In the genomic region with DNA sequence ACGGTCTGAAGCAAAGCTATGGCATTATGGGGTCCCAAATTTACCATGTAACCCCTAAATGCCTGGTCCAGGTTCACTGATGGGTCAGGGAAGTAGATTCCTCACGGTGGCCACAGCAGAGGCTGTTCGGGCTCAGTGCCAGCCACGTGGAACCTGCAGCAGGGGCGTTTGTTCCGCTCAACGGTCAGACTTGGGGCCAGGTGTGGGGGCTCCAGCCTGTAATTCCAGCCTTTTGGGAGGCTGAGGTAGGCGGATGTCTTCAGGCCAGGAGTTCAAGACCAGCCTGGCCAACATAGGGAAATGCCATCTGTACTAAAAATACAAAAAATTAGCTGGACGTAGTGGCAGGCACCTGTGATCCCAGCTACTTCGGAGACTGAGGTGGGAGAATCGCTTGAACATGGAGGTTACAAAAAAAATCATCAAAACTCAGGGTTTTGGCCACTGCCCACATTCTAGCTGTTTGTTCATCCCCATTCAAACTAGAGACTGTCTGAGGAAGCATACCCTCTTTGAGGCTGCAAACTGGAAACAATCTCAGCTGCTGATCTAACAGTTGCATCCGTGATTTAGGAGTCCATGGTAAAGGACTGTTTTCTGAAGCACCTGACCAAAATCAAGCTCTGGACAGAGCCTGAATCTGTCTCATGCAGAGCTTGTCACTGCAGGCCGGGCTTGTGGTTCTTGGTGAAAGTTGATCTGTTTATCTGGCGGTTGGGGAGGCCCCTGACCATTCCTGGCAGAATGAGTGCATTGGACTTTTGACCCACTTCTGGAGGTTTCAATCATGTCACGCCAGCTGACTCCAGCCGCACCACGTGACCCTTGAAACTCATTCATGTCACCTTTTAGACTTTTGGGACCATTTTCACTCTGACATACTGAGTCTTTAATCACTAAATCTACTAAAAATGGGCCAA, we compare ENCODE assay signal across 1 cellular context.
TF ChIP-seq lines count a peak whose summit lies in the region.

No MANE protein-coding gene starts in this region.

TF ChIP-seq in GM12878, 131 proteins besides CTCF, POLR2A, EP300 and RAD21 (continued from another document and continues in another):
- TF ChIP-seq, protein P1, sequence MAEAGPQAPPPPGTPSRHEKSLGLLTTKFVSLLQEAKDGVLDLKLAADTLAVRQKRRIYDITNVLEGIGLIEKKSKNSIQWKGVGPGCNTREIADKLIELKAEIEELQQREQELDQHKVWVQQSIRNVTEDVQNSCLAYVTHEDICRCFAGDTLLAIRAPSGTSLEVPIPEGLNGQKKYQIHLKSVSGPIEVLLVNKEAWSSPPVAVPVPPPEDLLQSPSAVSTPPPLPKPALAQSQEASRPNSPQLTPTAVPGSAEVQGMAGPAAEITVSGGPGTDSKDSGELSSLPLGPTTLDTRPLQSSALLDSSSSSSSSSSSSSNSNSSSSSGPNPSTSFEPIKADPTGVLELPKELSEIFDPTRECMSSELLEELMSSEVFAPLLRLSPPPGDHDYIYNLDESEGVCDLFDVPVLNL (IDR thresholded peaks at IDR 0.05; ENCODE audit: low read depth, low read length), result no peak
- TF ChIP-seq, protein P2, sequence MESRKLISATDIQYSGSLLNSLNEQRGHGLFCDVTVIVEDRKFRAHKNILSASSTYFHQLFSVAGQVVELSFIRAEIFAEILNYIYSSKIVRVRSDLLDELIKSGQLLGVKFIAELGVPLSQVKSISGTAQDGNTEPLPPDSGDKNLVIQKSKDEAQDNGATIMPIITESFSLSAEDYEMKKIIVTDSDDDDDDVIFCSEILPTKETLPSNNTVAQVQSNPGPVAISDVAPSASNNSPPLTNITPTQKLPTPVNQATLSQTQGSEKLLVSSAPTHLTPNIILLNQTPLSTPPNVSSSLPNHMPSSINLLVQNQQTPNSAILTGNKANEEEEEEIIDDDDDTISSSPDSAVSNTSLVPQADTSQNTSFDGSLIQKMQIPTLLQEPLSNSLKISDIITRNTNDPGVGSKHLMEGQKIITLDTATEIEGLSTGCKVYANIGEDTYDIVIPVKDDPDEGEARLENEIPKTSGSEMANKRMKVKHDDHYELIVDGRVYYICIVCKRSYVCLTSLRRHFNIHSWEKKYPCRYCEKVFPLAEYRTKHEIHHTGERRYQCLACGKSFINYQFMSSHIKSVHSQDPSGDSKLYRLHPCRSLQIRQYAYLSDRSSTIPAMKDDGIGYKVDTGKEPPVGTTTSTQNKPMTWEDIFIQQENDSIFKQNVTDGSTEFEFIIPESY (IDR thresholded peaks at IDR 0.05), result no peak
- TF ChIP-seq, protein P3, sequence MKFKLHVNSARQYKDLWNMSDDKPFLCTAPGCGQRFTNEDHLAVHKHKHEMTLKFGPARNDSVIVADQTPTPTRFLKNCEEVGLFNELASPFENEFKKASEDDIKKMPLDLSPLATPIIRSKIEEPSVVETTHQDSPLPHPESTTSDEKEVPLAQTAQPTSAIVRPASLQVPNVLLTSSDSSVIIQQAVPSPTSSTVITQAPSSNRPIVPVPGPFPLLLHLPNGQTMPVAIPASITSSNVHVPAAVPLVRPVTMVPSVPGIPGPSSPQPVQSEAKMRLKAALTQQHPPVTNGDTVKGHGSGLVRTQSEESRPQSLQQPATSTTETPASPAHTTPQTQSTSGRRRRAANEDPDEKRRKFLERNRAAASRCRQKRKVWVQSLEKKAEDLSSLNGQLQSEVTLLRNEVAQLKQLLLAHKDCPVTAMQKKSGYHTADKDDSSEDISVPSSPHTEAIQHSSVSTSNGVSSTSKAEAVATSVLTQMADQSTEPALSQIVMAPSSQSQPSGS (IDR thresholded peaks at IDR 0.05; ENCODE audit: low read length), result no peak
- TF ChIP-seq POU2F2 (IDR thresholded peaks at IDR 0.05; ENCODE audit: borderline replicate concordance, low read depth, low read length) (no peak), MTA2 (IDR thresholded peaks at IDR 0.05; ENCODE audit: low read depth) (peak; percentile 66), SUPT20H (IDR thresholded peaks at IDR 0.05; ENCODE audit: borderline replicate concordance, control insufficient read depth, low read depth, low read length) (no peak), ZNF217 (IDR thresholded peaks at IDR 0.05) (no peak), SMARCA5 (IDR thresholded peaks at IDR 0.05) (0 out of 2 replicates have a peak, but pooled peaks have one; percentile 18), RAD51 (IDR thresholded peaks at IDR 0.05) (peak; percentile 98), ZNF384 (IDR thresholded peaks at IDR 0.05; ENCODE audit: borderline replicate concordance, low read depth, low read length) (no peak), MXI1 (IDR thresholded peaks at IDR 0.05; ENCODE audit: low read depth, low read length) (peak; percentile 20; the same call in 1 of the 2 replicates), POLR2AphosphoS5 (IDR thresholded peaks at IDR 0.05; ENCODE audit: low read length) (no peak), NBN (IDR thresholded peaks at IDR 0.05) (peak; percentile 58; the same call in 1 of the 2 replicates), KLF5 (IDR thresholded peaks at IDR 0.05; ENCODE audit: partially characterized antibody) (no peak), SPI1 (IDR thresholded peaks at IDR 0.05; ENCODE audit: borderline replicate concordance, insufficient read depth, low read depth, low read length) (no peak), TCF3 (IDR thresholded peaks at IDR 0.05; ENCODE audit: borderline replicate concordance, insufficient read depth, low read depth, low read length) (no peak), HDAC6 (IDR thresholded peaks at IDR 0.05; ENCODE audit: unreplicated experiment) (no peak), NFXL1 (IDR thresholded peaks at IDR 0.05; ENCODE audit: borderline replicate concordance) (no peak), CBFB (IDR thresholded peaks at IDR 0.05; ENCODE audit: low read depth) (no peak), STAT1 (conservative IDR thresholded peaks at IDR 0.05) (no peak), JUND (IDR thresholded peaks at IDR 0.05; ENCODE audit: low read depth, low read length) (no peak), ZNF24 (IDR thresholded peaks at IDR 0.05) (0 out of 2 replicates have a peak, but pooled peaks have one; percentile 38), BMI1 (IDR thresholded peaks at IDR 0.05; ENCODE audit: borderline replicate concordance) (no peak), POLR2AphosphoS2 (IDR thresholded peaks at IDR 0.05; ENCODE audit: low read depth, low read length) (no peak), PML (IDR thresholded peaks at IDR 0.05; ENCODE audit: low read length) (no peak), ETV6 (conservative IDR thresholded peaks at IDR 0.05 in 1 of 2, IDR thresholded peaks at IDR 0.05 in 1 of 2; ENCODE audit: borderline replicate concordance in 1 of 2, low read depth in 1 of 2) (no peak), MYB (IDR thresholded peaks at IDR 0.05; ENCODE audit: borderline replicate concordance, low read depth, low read length) (no peak), SP1 (IDR thresholded peaks at IDR 0.05; ENCODE audit: low read depth, low read length) (peak; percentile 15), IKZF2 (IDR thresholded peaks at IDR 0.05) (peak; percentile 57 to 59; a peak in 2 of 4 replicates), ZBED1 (IDR thresholded peaks at IDR 0.05; ENCODE audit: borderline replicate concordance) (no peak)
- TF ChIP-seq, protein P4, sequence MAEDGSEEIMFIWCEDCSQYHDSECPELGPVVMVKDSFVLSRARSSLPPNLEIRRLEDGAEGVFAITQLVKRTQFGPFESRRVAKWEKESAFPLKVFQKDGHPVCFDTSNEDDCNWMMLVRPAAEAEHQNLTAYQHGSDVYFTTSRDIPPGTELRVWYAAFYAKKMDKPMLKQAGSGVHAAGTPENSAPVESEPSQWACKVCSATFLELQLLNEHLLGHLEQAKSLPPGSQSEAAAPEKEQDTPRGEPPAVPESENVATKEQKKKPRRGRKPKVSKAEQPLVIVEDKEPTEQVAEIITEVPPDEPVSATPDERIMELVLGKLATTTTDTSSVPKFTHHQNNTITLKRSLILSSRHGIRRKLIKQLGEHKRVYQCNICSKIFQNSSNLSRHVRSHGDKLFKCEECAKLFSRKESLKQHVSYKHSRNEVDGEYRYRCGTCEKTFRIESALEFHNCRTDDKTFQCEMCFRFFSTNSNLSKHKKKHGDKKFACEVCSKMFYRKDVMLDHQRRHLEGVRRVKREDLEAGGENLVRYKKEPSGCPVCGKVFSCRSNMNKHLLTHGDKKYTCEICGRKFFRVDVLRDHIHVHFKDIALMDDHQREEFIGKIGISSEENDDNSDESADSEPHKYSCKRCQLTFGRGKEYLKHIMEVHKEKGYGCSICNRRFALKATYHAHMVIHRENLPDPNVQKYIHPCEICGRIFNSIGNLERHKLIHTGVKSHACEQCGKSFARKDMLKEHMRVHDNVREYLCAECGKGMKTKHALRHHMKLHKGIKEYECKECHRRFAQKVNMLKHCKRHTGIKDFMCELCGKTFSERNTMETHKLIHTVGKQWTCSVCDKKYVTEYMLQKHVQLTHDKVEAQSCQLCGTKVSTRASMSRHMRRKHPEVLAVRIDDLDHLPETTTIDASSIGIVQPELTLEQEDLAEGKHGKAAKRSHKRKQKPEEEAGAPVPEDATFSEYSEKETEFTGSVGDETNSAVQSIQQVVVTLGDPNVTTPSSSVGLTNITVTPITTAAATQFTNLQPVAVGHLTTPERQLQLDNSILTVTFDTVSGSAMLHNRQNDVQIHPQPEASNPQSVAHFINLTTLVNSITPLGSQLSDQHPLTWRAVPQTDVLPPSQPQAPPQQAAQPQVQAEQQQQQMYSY (CRISPR knock-in tag; IDR thresholded peaks at IDR 0.05), result no peak
- TF ChIP-seq, protein P5, sequence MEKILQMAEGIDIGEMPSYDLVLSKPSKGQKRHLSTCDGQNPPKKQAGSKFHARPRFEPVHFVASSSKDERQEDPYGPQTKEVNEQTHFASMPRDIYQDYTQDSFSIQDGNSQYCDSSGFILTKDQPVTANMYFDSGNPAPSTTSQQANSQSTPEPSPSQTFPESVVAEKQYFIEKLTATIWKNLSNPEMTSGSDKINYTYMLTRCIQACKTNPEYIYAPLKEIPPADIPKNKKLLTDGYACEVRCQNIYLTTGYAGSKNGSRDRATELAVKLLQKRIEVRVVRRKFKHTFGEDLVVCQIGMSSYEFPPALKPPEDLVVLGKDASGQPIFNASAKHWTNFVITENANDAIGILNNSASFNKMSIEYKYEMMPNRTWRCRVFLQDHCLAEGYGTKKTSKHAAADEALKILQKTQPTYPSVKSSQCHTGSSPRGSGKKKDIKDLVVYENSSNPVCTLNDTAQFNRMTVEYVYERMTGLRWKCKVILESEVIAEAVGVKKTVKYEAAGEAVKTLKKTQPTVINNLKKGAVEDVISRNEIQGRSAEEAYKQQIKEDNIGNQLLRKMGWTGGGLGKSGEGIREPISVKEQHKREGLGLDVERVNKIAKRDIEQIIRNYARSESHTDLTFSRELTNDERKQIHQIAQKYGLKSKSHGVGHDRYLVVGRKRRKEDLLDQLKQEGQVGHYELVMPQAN (conservative IDR thresholded peaks at IDR 0.05), result no peak
- TF ChIP-seq, protein P6, sequence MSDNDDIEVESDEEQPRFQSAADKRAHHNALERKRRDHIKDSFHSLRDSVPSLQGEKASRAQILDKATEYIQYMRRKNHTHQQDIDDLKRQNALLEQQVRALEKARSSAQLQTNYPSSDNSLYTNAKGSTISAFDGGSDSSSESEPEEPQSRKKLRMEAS (IDR thresholded peaks at IDR 0.05; ENCODE audit: low read depth, low read length), result 0 out of 2 replicates have a peak, but pooled peaks have one; percentile 28
- TF ChIP-seq, protein P7, sequence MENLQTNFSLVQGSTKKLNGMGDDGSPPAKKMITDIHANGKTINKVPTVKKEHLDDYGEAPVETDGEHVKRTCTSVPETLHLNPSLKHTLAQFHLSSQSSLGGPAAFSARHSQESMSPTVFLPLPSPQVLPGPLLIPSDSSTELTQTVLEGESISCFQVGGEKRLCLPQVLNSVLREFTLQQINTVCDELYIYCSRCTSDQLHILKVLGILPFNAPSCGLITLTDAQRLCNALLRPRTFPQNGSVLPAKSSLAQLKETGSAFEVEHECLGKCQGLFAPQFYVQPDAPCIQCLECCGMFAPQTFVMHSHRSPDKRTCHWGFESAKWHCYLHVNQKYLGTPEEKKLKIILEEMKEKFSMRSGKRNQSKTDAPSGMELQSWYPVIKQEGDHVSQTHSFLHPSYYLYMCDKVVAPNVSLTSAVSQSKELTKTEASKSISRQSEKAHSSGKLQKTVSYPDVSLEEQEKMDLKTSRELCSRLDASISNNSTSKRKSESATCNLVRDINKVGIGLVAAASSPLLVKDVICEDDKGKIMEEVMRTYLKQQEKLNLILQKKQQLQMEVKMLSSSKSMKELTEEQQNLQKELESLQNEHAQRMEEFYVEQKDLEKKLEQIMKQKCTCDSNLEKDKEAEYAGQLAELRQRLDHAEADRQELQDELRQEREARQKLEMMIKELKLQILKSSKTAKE (IDR thresholded peaks at IDR 0.05; ENCODE audit: low read depth, poor library complexity, severe bottlenecking), result peak; percentile 77
- TF ChIP-seq, protein P8, sequence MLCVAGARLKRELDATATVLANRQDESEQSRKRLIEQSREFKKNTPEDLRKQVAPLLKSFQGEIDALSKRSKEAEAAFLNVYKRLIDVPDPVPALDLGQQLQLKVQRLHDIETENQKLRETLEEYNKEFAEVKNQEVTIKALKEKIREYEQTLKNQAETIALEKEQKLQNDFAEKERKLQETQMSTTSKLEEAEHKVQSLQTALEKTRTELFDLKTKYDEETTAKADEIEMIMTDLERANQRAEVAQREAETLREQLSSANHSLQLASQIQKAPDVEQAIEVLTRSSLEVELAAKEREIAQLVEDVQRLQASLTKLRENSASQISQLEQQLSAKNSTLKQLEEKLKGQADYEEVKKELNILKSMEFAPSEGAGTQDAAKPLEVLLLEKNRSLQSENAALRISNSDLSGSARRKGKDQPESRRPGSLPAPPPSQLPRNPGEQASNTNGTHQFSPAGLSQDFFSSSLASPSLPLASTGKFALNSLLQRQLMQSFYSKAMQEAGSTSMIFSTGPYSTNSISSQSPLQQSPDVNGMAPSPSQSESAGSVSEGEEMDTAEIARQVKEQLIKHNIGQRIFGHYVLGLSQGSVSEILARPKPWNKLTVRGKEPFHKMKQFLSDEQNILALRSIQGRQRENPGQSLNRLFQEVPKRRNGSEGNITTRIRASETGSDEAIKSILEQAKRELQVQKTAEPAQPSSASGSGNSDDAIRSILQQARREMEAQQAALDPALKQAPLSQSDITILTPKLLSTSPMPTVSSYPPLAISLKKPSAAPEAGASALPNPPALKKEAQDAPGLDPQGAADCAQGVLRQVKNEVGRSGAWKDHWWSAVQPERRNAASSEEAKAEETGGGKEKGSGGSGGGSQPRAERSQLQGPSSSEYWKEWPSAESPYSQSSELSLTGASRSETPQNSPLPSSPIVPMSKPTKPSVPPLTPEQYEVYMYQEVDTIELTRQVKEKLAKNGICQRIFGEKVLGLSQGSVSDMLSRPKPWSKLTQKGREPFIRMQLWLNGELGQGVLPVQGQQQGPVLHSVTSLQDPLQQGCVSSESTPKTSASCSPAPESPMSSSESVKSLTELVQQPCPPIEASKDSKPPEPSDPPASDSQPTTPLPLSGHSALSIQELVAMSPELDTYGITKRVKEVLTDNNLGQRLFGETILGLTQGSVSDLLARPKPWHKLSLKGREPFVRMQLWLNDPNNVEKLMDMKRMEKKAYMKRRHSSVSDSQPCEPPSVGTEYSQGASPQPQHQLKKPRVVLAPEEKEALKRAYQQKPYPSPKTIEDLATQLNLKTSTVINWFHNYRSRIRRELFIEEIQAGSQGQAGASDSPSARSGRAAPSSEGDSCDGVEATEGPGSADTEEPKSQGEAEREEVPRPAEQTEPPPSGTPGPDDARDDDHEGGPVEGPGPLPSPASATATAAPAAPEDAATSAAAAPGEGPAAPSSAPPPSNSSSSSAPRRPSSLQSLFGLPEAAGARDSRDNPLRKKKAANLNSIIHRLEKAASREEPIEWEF (IDR thresholded peaks at IDR 0.05; ENCODE audit: insufficient replicate concordance, low read depth, low read length), result no peak
